In genomic region chr3:188248036-188248561, GRCh38 we compare ENCODE assay signal across 25 cellular contexts.
"Had no signal": no experiment of that assay in that cellular context is flagged by ENCODE, and none has a peak within 500 bp of the region (broad histone marks: within the 10 kb centered on the region; RNA-seq: fewer than 3 reads in every experiment).

No MANE protein-coding gene starts in this region.

- ATAC-seq: gastrocnemius medialis; left ventricle myocardium superior; naive thymus-derived CD4-positive, alpha-beta T cell; sciatic nerve; stimulated activated naive B cell treated with anti-CD40 and anti-IgM and Interleukin-4, amounts not matched to agents 10 μg/mL and 1 μg/mL and 100 μg/mL, for 72 hours had no signal

- H3K36me3 ChIP-seq: gastrocnemius medialis, ovary, stomach, suprapubic skin, tibial nerve had no signal

- H3K4me3 Mint-ChIP-seq: activated naive CD8-positive, alpha-beta T cell; naive thymus-derived CD4-positive, alpha-beta T cell; stimulated activated naive B cell treated with anti-CD40 and anti-IgM and Interleukin-4, amounts not matched to agents 10 μg/mL and 1 μg/mL and 100 μg/mL, for 72 hours had no signal

- DNase-seq: activated CD4-positive, alpha-beta T cell treated with anti-CD3 and anti-CD28 coated beads for 4 hours; activated CD4-positive, alpha-beta T cell treated with anti-CD3 and anti-CD28 coated beads, Interleukin-2, amount 50 U/mL, for 4 hours; activated CD8-positive, alpha-beta memory T cell treated with anti-CD3 and anti-CD28 coated beads for 24 hours; activated effector memory CD4-positive, alpha-beta T cell treated with Interleukin-2 at 50 U/mL for 16 hours; activated naive CD4-positive, alpha-beta T cell treated with Interleukin-2 at 50 U/mL for 16 hours; anterior cingulate cortex; effector memory CD4-positive, alpha-beta T cell; gastrocnemius medialis; islet precursor cell; left ventricle myocardium superior; naive thymus-derived CD4-positive, alpha-beta T cell; ovary; stimulated activated CD4-positive, alpha-beta T cell treated with anti-CD3 and anti-CD28 coated beads, Interleukin-1b, Interleukin-23, amount 100 ng/mL, for 48 hours; stimulated activated CD4-positive, alpha-beta T cell treated with anti-CD3 and anti-CD28 coated beads, Interleukin-4, amount 100 ng/mL, for 4 hours; stimulated activated CD8-positive, alpha-beta memory T cell treated with anti-CD3 and anti-CD28 coated beads, Interleukin-4, amount 100 ng/mL, for 48 hours; stimulated activated naive B cell treated with anti-CD40 and anti-IgM and Interleukin-4, amounts not matched to agents 10 μg/mL and 1 μg/mL and 100 μg/mL, for 72 hours; stomach had no signal

- H3K27ac ChIP-seq: gastrocnemius medialis, hepatocyte, ovary, suprapubic skin, tibial nerve, VCaP had no signal

- H3K27me3 ChIP-seq: gastrocnemius medialis, hepatocyte, ovary, stomach, suprapubic skin, tibial nerve had no signal

- H3K4me3 ChIP-seq: gastrocnemius medialis, hepatocyte, ovary, smooth muscle cell, stomach, suprapubic skin, tibial nerve had no signal

- H3K27me3 Mint-ChIP-seq: activated naive CD8-positive, alpha-beta T cell; naive thymus-derived CD4-positive, alpha-beta T cell; progenitor cell of endocrine pancreas; stimulated activated naive B cell treated with anti-CD40 and anti-IgM and Interleukin-4, amounts not matched to agents 10 μg/mL and 1 μg/mL and 100 μg/mL, for 72 hours had no signal

- H3K27ac Mint-ChIP-seq: activated naive CD8-positive, alpha-beta T cell; naive thymus-derived CD4-positive, alpha-beta T cell had no signal

- H3K9me3 ChIP-seq: gastrocnemius medialis, ovary, stomach, suprapubic skin, tibial nerve had no signal
